In genomic region chr2:174596994-174597346, GRCh38 we compare ENCODE assay signal across 8 cellular contexts. TPM values are rescaled to one million over a fixed set of nuclear protein-coding genes. Genes with fewer than 3 reads are reported as not detected.
DNase-seq lines count a peak whose midpoint lies in the region; ATAC-seq, FAIRE-seq and TF ChIP-seq lines count a peak whose summit lies in the region.

No MANE protein-coding gene starts in this region.

- WGBS in GM23248 (ENCODE audit: low coverage in 1 of 2, low lambda C conversion rate in 2 of 2, missing lambda C conversion rate in 2 of 2), 2 experiments, result 77 to 79% methylated on average over 4 of the region's 4 CpGs
- WGBS in small intestine, 3 donors, result 55 to 77% (median 61%) methylated on average over 4 of the region's 4 CpGs

- peak overlapping the region; percentile 37 for H3K4me2 ChIP-seq in GM23248 (ENCODE audit: unreplicated experiment)

- H2AFZ ChIP-seq in GM23248, result no peak overlapping the region

- no peak overlapping the region for H3K9ac ChIP-seq in GM23248

- peaks cover 42% of the 10 kb centered on the region for H3F3A ChIP-seq in GM23248 (ENCODE audit: insufficient read depth)

- H3K27me3 ChIP-seq in GM23248 (replicated peaks; ENCODE audit: insufficient read depth), result no peaks in the 10 kb centered on the region
- no peaks in the 10 kb centered on the region for H3K27me3 ChIP-seq in Peyer's patch
- no peaks in the 10 kb centered on the region for H3K27me3 ChIP-seq in small intestine (ENCODE audit: control insufficient read depth in 2 of 2, insufficient read depth in 2 of 2, low read length in 2 of 2)

- peaks cover 59% of the 10 kb centered on the region for H3K79me2 ChIP-seq in GM23248 (ENCODE audit: insufficient read depth)

- H3K9me3 ChIP-seq in GM23248 (ENCODE audit: low read depth) (no peaks in the 10 kb centered on the region), Peyer's patch (no peaks in the 10 kb centered on the region), small intestine (ENCODE audit: control insufficient read depth, low read depth) (no peaks in the 10 kb centered on the region)

- H3K4me3 Mint-ChIP-seq in effector memory CD8-positive, alpha-beta T cell, result peak overlapping the region; percentile 84 to 91

- peaks cover 49 to 50% of the 10 kb centered on the region in 2 donors for H3K4me1 Mint-ChIP-seq in effector memory CD8-positive, alpha-beta T cell (ENCODE audit: low read depth in 2 of 2)

- H3K4me1 ChIP-seq in GM23248 (ENCODE audit: insufficient read depth), result peaks cover 53% of the 10 kb centered on the region
- peaks cover 0 to 14% (median 9%) of the 10 kb centered on the region in 4 donors for H3K4me1 ChIP-seq in Peyer's patch
- peaks cover 0 to 8% of the 10 kb centered on the region in 2 donors for H3K4me1 ChIP-seq in small intestine (ENCODE audit: control insufficient read depth in 2 of 2, insufficient read depth in 1 of 2, low read depth in 1 of 2, low read length in 1 of 2)

- H3K36me3 ChIP-seq in GM23248 (ENCODE audit: low read depth) (no peaks in the 10 kb centered on the region), Peyer's patch (no peaks in the 10 kb centered on the region), small intestine (ENCODE audit: control insufficient read depth in 2 of 2, insufficient read depth in 2 of 2, low read length in 2 of 2) (no peaks in the 10 kb centered on the region)

- no peaks in the 10 kb centered on the region for H4K20me1 ChIP-seq in GM23248 (ENCODE audit: insufficient read depth)

- no peaks in the 10 kb centered on the region for H3K9me2 ChIP-seq in GM23248 (ENCODE audit: insufficient read depth)

- no peak overlapping the region for H3K4me3 ChIP-seq in GM23248
- H3K4me3 ChIP-seq in Peyer's patch, result peak overlapping the region; percentile 38 to 45 (median 40)
- H3K4me3 ChIP-seq in small intestine (ENCODE audit: low read depth in 1 of 2, low read length in 2 of 2), result peak overlapping the region; percentile 40 to 49

- TF ChIP-seq POLR2A in Peyer's patch (IDR thresholded peaks at IDR 0.05), result no peak

- ATAC-seq in effector memory CD8-positive, alpha-beta T cell (replicated peaks), result no peak
- ATAC-seq in GM21825 (IDR thresholded peaks at IDR 0.05; ENCODE audit: unreplicated experiment), result no peak

- in situ Hi-C loops in GM23248 (cut with MboI), result no loop called here

- no peak for TF ChIP-seq CTCF in Peyer's patch (IDR thresholded peaks at IDR 0.05)

- no peak for DNase-seq in GM23248
- no peak for DNase-seq in Peyer's patch
- no peak for DNase-seq in effector memory CD8-positive, alpha-beta T cell
- DNase-seq in small intestine, result no peak
- no peak for DNase-seq in NOMO-1 treated with DMSO at 0.1 percent for 48 hours (lab: John Stamatoyannopoulos, UW; ENCODE audit: unreplicated experiment)
- no peak for DNase-seq in NCI-H446 treated with DMSO at 0.1 percent for 48 hours (lab: John Stamatoyannopoulos, UW)
- no peak for DNase-seq in NCI-H2196 (lab: John Stamatoyannopoulos, UW; ENCODE audit: unreplicated experiment)

- H3K9me3 Mint-ChIP-seq in effector memory CD8-positive, alpha-beta T cell, result no peaks in the 10 kb centered on the region

- peak overlapping the region; percentile 98 to 100 for H3K27ac Mint-ChIP-seq in effector memory CD8-positive, alpha-beta T cell

- peak overlapping the region; percentile 78 for H3K27ac ChIP-seq in GM23248
- peak overlapping the region; percentile 78 to 93 (median 83) for H3K27ac ChIP-seq in Peyer's patch
- peak overlapping the region; percentile 63 to 98 for H3K27ac ChIP-seq in small intestine (ENCODE audit: low read depth in 1 of 2, low read length in 1 of 2)

- no peaks in the 10 kb centered on the region for H3K27me3 Mint-ChIP-seq in effector memory CD8-positive, alpha-beta T cell

- no peak for FAIRE-seq in small intestine (lab: Jason Lieb, UNC)

- peaks cover 69% of the 10 kb centered on the region for H3K36me3 Mint-ChIP-seq in effector memory CD8-positive, alpha-beta T cell (ENCODE audit: insufficient read depth)

RNA-seq across cellular contexts. Expression of gene WIPF1, which starts 0.6 kb away (rescaled TPM):
- total RNA-seq in GM23248 (2014; rRNA removed; shearing (Covaris generic)), result 20.1 and 21.4 TPM in 2 replicates
- polyA plus RNA-seq in GM23248 (2016; fragmentation: Nextera tagmentation; extraction: Ambion mirVana), result 47.8 and 50.3 TPM in 2 replicates
- 10 to 100 TPM in 3 of 4 donors, 1 to 10 TPM in 1; 7.4 to 81.7 (median 17.3) TPM for total RNA-seq in Peyer's patch
- polyA plus RNA-seq in small intestine, result 10 to 100 TPM in 2 of 3 donors, 1 to 10 TPM in 1; 3.1 to 15.4 (median 13.8) TPM
